9 cellular contexts compared by ENCODE assay signal in the genomic region with DNA sequence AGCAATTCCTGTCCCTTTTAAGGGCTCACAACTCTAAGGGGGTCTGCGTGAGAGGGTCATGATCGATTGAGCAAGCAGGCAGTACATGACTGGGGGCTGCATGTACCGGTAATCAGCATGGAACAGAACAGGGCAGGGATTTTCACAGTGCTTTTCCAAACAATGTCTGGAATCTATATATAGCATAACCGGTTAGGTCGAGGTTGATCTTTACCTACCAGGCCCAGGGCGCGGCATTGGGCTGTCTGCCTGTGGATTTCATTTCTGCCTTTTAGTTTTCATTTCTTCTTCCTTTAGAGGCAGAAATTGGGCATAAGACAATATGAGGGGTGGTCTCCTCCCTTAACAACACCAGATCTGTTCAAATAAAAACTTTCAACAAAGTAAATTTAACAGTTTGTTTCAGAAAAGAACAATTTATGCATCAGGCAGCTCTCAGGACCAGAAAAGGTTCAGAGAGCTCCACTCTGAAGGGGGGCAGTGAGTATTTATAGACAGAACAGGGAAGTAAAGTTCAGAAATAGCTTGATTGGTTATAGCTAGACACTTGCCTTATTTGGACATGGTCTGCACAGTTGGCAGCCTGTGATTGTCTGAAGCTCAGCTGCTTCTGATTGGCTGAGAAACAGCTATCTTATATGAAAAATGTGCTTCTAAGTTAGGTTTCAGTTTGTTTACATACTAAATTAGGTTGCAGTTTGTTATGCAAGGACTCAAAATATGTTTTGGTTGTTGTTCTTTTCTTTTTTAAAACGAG. TPM values are rescaled to one million over a fixed set of nuclear protein-coding genes. Genes with fewer than 3 reads are reported as not detected.
A peak's percentile ranks its signal among the peaks of the same experiment; 100 is the strongest.
DNase-seq lines count a peak whose midpoint lies in the region; ATAC-seq and TF ChIP-seq lines count a peak whose summit lies in the region.
"Had no signal": no experiment of that assay in that cellular context is flagged by ENCODE, and none has a peak within 500 bp of the region (broad histone marks: within the 10 kb centered on the region; RNA-seq: fewer than 3 reads in every experiment).

No MANE protein-coding gene starts in this region.

- ATAC-seq in GM21825 (IDR thresholded peaks at IDR 0.05; ENCODE audit: unreplicated experiment): peak; percentile 65
- ATAC-seq in Right ventricle myocardium superior (ENCODE audit: poor library complexity): peak; percentile 90

- TF ChIP-seq CTCF in CD14-positive monocyte (IDR thresholded peaks at IDR 0.05): no peak

- peaks cover 0 to 5% (median 2%) of the 10 kb centered on the region in 7 donors for H3K9me3 Mint-ChIP-seq in CD14-positive monocyte
- H3K9me3 Mint-ChIP-seq in activated T-helper 1 cell treated with anti-CD3 and anti-CD28 coated beads, Interleukin-12 subunit alpha, Interleukin-12 subunit beta, Interleukin-2, Interleukin-4 antibody, amounts not matched to agents 30 ng/mL and 10 ng/mL and 1 ng/mL, durations not matched to agents 14 hours and 24 hours and 36 hours: no peaks in the 10 kb centered on the region

- peak overlapping the region in 4 of 7 donors; percentile 61 to 75 (median 64) for H3K27ac Mint-ChIP-seq in CD14-positive monocyte
- H3K27ac Mint-ChIP-seq in activated T-helper 1 cell treated with anti-CD3 and anti-CD28 coated beads, Interleukin-12 subunit alpha, Interleukin-12 subunit beta, Interleukin-2, Interleukin-4 antibody, amounts not matched to agents 30 ng/mL and 10 ng/mL and 1 ng/mL, durations not matched to agents 14 hours and 24 hours and 36 hours: no peak overlapping the region

- H3K36me3 Mint-ChIP-seq in CD14-positive monocyte: no peaks in the 10 kb centered on the region
- no peaks in the 10 kb centered on the region for H3K36me3 Mint-ChIP-seq in activated T-helper 1 cell treated with anti-CD3 and anti-CD28 coated beads, Interleukin-12 subunit alpha, Interleukin-12 subunit beta, Interleukin-2, Interleukin-4 antibody, amounts not matched to agents 30 ng/mL and 10 ng/mL and 1 ng/mL, durations not matched to agents 14 hours and 24 hours and 36 hours (ENCODE audit: low read depth)

- intact Hi-C loops in CD14-positive monocyte (cut with micrococcal nuclease) (no loop called here), Right ventricle myocardium superior (cut with DNase I) (no loop called here)
- intact Hi-C loops in activated T-helper 1 cell treated with anti-CD3 and anti-CD28 coated beads, Interleukin-12 subunit alpha, Interleukin-12 subunit beta, Interleukin-2, Interleukin-4 antibody, amounts not matched to agents 30 ng/mL and 10 ng/mL and 1 ng/mL, durations not matched to agents 14 hours and 24 hours and 36 hours (cut with micrococcal nuclease): no loop called here

- no peak for DNase-seq in CD14-positive monocyte (ENCODE audit: low spot score)
- DNase-seq in MV-4-11 (lab: John Stamatoyannopoulos, UW): peak; percentile 73
- DNase-seq in Right ventricle myocardium superior: no peak
- no peak for DNase-seq in ureter (ENCODE audit: low spot score)
- no peak for DNase-seq in NK-92 treated with Interleukin-12 subunit alpha and Interleukin-12 subunit beta, amount 100 ng/mL, for 24 hours (lab: John Stamatoyannopoulos, UW)
- no peak for DNase-seq in NCI-H345 (lab: John Stamatoyannopoulos, UW)
- no peak for DNase-seq in activated T-helper 1 cell treated with anti-CD3 and anti-CD28 coated beads, Interleukin-12 subunit alpha, Interleukin-12 subunit beta, Interleukin-2, Interleukin-4 antibody, amounts not matched to agents 30 ng/mL and 10 ng/mL and 1 ng/mL, durations not matched to agents 14 hours and 24 hours and 36 hours (ENCODE audit: low spot score)

- peaks cover 30% of the 10 kb centered on the region for H3K4me1 Mint-ChIP-seq in CD14-positive monocyte
- peaks cover 14% of the 10 kb centered on the region for H3K4me1 Mint-ChIP-seq in activated T-helper 1 cell treated with anti-CD3 and anti-CD28 coated beads, Interleukin-12 subunit alpha, Interleukin-12 subunit beta, Interleukin-2, Interleukin-4 antibody, amounts not matched to agents 30 ng/mL and 10 ng/mL and 1 ng/mL, durations not matched to agents 14 hours and 24 hours and 36 hours (ENCODE audit: low read depth)

- peaks cover 1 to 3% (median 2%) of the 10 kb centered on the region in 3 donors for H3K27me3 Mint-ChIP-seq in CD14-positive monocyte (ENCODE audit: low read depth in 3 of 3)
- peaks cover 6% of the 10 kb centered on the region for H3K27me3 Mint-ChIP-seq in activated T-helper 1 cell treated with anti-CD3 and anti-CD28 coated beads, Interleukin-12 subunit alpha, Interleukin-12 subunit beta, Interleukin-2, Interleukin-4 antibody, amounts not matched to agents 30 ng/mL and 10 ng/mL and 1 ng/mL, durations not matched to agents 14 hours and 24 hours and 36 hours (ENCODE audit: insufficient read depth)

- peak overlapping the region in 1 of 2 donors; percentile 26 for H3K4me3 Mint-ChIP-seq in CD14-positive monocyte
- no peak overlapping the region for H3K4me3 Mint-ChIP-seq in activated T-helper 1 cell treated with anti-CD3 and anti-CD28 coated beads, Interleukin-12 subunit alpha, Interleukin-12 subunit beta, Interleukin-2, Interleukin-4 antibody, amounts not matched to agents 30 ng/mL and 10 ng/mL and 1 ng/mL, durations not matched to agents 14 hours and 24 hours and 36 hours

RNA-seq across cellular contexts. Expression of a gene that starts 17.2 kb away (rescaled TPM):
- 1 to 10 TPM; 5.8 to 7.4 TPM for polyA plus RNA-seq in CD14-positive monocyte
- total RNA-seq in Right ventricle myocardium superior (10.5 TPM), ureter (55.4 TPM)
- 14.1 and 18.6 TPM in 2 replicates for total RNA-seq in activated T-helper 1 cell treated with anti-CD3 and anti-CD28 coated beads, Interleukin-12 subunit alpha, Interleukin-12 subunit beta, Interleukin-2, Interleukin-4 antibody, amounts not matched to agents 30 ng/mL and 10 ng/mL and 1 ng/mL, durations not matched to agents 14 hours and 24 hours and 36 hours

RNA-seq across cellular contexts. Expression of a gene that starts 36.4 kb away (rescaled TPM):
- polyA plus RNA-seq in CD14-positive monocyte: 1 to 10 TPM; 4.7 to 9.8 TPM
- total RNA-seq in Right ventricle myocardium superior: 42.1 TPM
- total RNA-seq in ureter: 25.4 TPM
- total RNA-seq in activated T-helper 1 cell treated with anti-CD3 and anti-CD28 coated beads, Interleukin-12 subunit alpha, Interleukin-12 subunit beta, Interleukin-2, Interleukin-4 antibody, amounts not matched to agents 30 ng/mL and 10 ng/mL and 1 ng/mL, durations not matched to agents 14 hours and 24 hours and 36 hours: 7.5 and 8.0 TPM in 2 replicates
- polyA plus RNA-seq: neural cell had no signal
